8 cellular contexts compared by ENCODE assay signal in the genomic region with DNA sequence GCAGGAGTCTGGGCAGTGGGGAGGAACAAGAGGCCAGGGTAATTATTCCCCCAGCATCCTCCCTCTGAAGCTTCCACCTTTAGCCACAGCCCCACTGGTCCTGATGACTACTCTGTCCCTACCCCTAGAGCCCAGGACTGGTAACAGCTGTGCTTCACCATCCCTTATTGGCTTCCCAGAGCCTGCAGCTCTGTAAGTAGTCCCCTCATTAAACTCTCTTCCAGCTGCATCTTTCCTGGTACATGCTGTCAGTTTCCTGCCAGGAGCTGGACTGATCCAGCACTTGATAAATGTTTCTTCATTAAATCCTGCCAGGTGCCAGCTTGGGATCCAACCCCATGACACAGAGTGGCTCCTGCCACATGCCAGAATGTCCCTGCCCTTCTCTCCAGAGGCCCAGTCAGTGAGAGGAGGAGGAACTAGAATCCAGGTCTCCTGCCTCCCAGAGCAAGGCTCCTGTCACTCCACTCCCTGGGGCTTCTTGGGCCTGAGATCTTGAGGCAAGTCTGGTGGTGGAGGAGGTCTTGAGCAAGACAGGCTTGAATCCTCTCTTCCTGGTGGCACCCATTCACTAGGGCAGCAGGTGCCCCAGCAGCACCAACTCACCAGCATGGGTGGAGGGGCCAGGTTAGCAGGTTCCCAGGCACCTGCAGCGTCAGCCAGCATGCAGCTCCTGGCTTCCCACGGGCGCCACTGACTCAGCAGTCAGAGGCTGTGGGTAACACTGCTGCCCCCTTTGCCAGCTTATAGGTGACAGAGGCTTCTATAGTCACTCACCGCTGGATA. TPM values are rescaled to one million over a fixed set of nuclear protein-coding genes. Genes with fewer than 3 reads are reported as not detected.
DNase-seq lines count a peak whose midpoint lies in the region; ATAC-seq and TF ChIP-seq lines count a peak whose summit lies in the region.
"Had no signal": no experiment of that assay in that cellular context is flagged by ENCODE, and none has a peak within 500 bp of the region (broad histone marks: within the 10 kb centered on the region; RNA-seq: fewer than 3 reads in every experiment).

No MANE protein-coding gene starts in this region.

- no peak overlapping the region for H3K27ac Mint-ChIP-seq in natural killer cell
- H3K27ac Mint-ChIP-seq in natural killer cell treated with Interleukin-12 subunit alpha and Interleukin-12 subunit beta and Interleukin-15 and Interleukin-18, amount 100 ng/mL, for 72 hours = no peak overlapping the region
- no peak overlapping the region for H3K27ac Mint-ChIP-seq in activated naive CD4-positive, alpha-beta T cell treated with anti-CD3 and anti-CD28 coated beads, Interleukin-2, amount 50 U/mL, for 72 hours
- H3K27ac Mint-ChIP-seq: activated T-cell treated with anti-CD3 and anti-CD28 coated beads, Interleukin-2, amount 50 U/mL, for 72 hours; T-helper 1 cell treated with Interleukin-12 subunit alpha and Interleukin-12 subunit beta and Interleukin-4 antibody, amounts not matched to agents 30 μg/mL and 1 μg/mL, for 36 hours had no signal

- H3K9me3 Mint-ChIP-seq in natural killer cell = no peaks in the 10 kb centered on the region
- H3K9me3 Mint-ChIP-seq in natural killer cell treated with Interleukin-12 subunit alpha and Interleukin-12 subunit beta and Interleukin-15 and Interleukin-18, amount 100 ng/mL, for 72 hours = no peaks in the 10 kb centered on the region
- no peaks in the 10 kb centered on the region for H3K9me3 Mint-ChIP-seq in activated naive CD4-positive, alpha-beta T cell treated with anti-CD3 and anti-CD28 coated beads, Interleukin-2, amount 50 U/mL, for 72 hours
- H3K9me3 Mint-ChIP-seq: activated T-cell treated with anti-CD3 and anti-CD28 coated beads, Interleukin-2, amount 50 U/mL, for 72 hours; T-helper 1 cell treated with Interleukin-12 subunit alpha and Interleukin-12 subunit beta and Interleukin-4 antibody, amounts not matched to agents 30 μg/mL and 1 μg/mL, for 36 hours had no signal

- H3K36me3 Mint-ChIP-seq in natural killer cell = no peaks in the 10 kb centered on the region
- H3K36me3 Mint-ChIP-seq in natural killer cell treated with Interleukin-12 subunit alpha and Interleukin-12 subunit beta and Interleukin-15 and Interleukin-18, amount 100 ng/mL, for 72 hours = no peaks in the 10 kb centered on the region
- no peaks in the 10 kb centered on the region for H3K36me3 Mint-ChIP-seq in activated naive CD4-positive, alpha-beta T cell treated with anti-CD3 and anti-CD28 coated beads, Interleukin-2, amount 50 U/mL, for 72 hours

- peaks cover 8 to 12% of the 10 kb centered on the region in 2 donors for H3K27me3 Mint-ChIP-seq in natural killer cell (ENCODE audit: low read depth in 2 of 2)
- peaks cover 6 to 7% of the 10 kb centered on the region in 2 donors for H3K27me3 Mint-ChIP-seq in natural killer cell treated with Interleukin-12 subunit alpha and Interleukin-12 subunit beta and Interleukin-15 and Interleukin-18, amount 100 ng/mL, for 72 hours

- H3K4me3 Mint-ChIP-seq in natural killer cell = no peak overlapping the region
- no peak overlapping the region for H3K4me3 Mint-ChIP-seq in natural killer cell treated with Interleukin-12 subunit alpha and Interleukin-12 subunit beta and Interleukin-15 and Interleukin-18, amount 100 ng/mL, for 72 hours
- H3K4me3 Mint-ChIP-seq: activated T-cell treated with anti-CD3 and anti-CD28 coated beads, Interleukin-2, amount 50 U/mL, for 72 hours; T-helper 1 cell treated with Interleukin-12 subunit alpha and Interleukin-12 subunit beta and Interleukin-4 antibody, amounts not matched to agents 30 μg/mL and 1 μg/mL, for 36 hours had no signal

- intact Hi-C loops in natural killer cell (cut with micrococcal nuclease) = loop anchor here (2.0 kb wide), 1 partner anchor 211 kb away; no protein-coding TSS in a partner anchor

- no peak for TF ChIP-seq CTCF in natural killer cell (IDR thresholded peaks at IDR 0.05)

- peak; percentile 10 for DNase-seq in natural killer cell
- DNase-seq in natural killer cell treated with Interleukin-12 subunit alpha and Interleukin-12 subunit beta and Interleukin-15 and Interleukin-18, amount 100 ng/mL, for 72 hours (ENCODE audit: low spot score) = no peak
- peak; percentile 2 for DNase-seq in germinal center (ENCODE audit: low spot score)
- DNase-seq in NCI-H128 (lab: John Stamatoyannopoulos, UW; ENCODE audit: unreplicated experiment) = no peak
- DNase-seq in activated naive CD4-positive, alpha-beta T cell treated with anti-CD3 and anti-CD28 coated beads, Interleukin-2, amount 50 U/mL, for 72 hours (ENCODE audit: low spot score in 2 of 2) = no peak
- DNase-seq: activated T-cell treated with anti-CD3 and anti-CD28 coated beads, Interleukin-2, amount 50 U/mL, for 72 hours had no signal

- ATAC-seq in natural killer cell = no peak
- no peak for ATAC-seq in natural killer cell treated with Interleukin-12 subunit alpha and Interleukin-12 subunit beta and Interleukin-15 and Interleukin-18, amount 100 ng/mL, for 72 hours
- no peak for ATAC-seq in HG02970 (IDR thresholded peaks at IDR 0.05; ENCODE audit: low FRiP score, unreplicated experiment)
- no peak for ATAC-seq in activated naive CD4-positive, alpha-beta T cell treated with anti-CD3 and anti-CD28 coated beads, Interleukin-2, amount 50 U/mL, for 72 hours

- no peaks in the 10 kb centered on the region for H3K4me1 Mint-ChIP-seq in natural killer cell
- peaks cover 0 to 4% of the 10 kb centered on the region in 2 donors for H3K4me1 Mint-ChIP-seq in natural killer cell treated with Interleukin-12 subunit alpha and Interleukin-12 subunit beta and Interleukin-15 and Interleukin-18, amount 100 ng/mL, for 72 hours (ENCODE audit: low read depth in 2 of 2)

RNA-seq across cellular contexts. Expression of gene FBXW12, which starts 27.6 kb away (rescaled TPM):
- under 1 TPM in 1 of 3 donors, not detected in 2; 0.25 TPM for total RNA-seq in natural killer cell
- not detected for total RNA-seq in natural killer cell treated with Interleukin-12 subunit alpha and Interleukin-12 subunit beta and Interleukin-15 and Interleukin-18, amount 100 ng/mL, for 72 hours
- total RNA-seq in activated naive CD4-positive, alpha-beta T cell treated with anti-CD3 and anti-CD28 coated beads, Interleukin-2, amount 50 U/mL, for 72 hours = not detected
- total RNA-seq: activated T-cell treated with anti-CD3 and anti-CD28 coated beads, Interleukin-2, amount 50 U/mL, for 72 hours had no signal

RNA-seq across cellular contexts. Expression of gene PLXNB1, which starts 30.3 kb away (rescaled TPM):
- total RNA-seq in natural killer cell = 1 to 10 TPM; 4.3 to 5.0 (median 4.4) TPM
- total RNA-seq in natural killer cell treated with Interleukin-12 subunit alpha and Interleukin-12 subunit beta and Interleukin-15 and Interleukin-18, amount 100 ng/mL, for 72 hours = 1 to 10 TPM; 5.9 to 9.6 TPM
- total RNA-seq in activated naive CD4-positive, alpha-beta T cell treated with anti-CD3 and anti-CD28 coated beads, Interleukin-2, amount 50 U/mL, for 72 hours = 1 to 10 TPM; 3.0 to 7.3 TPM

RNA-seq across cellular contexts. Expression of gene CCDC51, which starts 40.3 kb away (rescaled TPM):
- 1 to 10 TPM; 4.4 to 8.8 (median 6.8) TPM for total RNA-seq in natural killer cell
- total RNA-seq in natural killer cell treated with Interleukin-12 subunit alpha and Interleukin-12 subunit beta and Interleukin-15 and Interleukin-18, amount 100 ng/mL, for 72 hours = 10 to 100 TPM; 13.0 to 23.3 TPM
- 10 to 100 TPM; 21.7 to 27.1 TPM for total RNA-seq in activated naive CD4-positive, alpha-beta T cell treated with anti-CD3 and anti-CD28 coated beads, Interleukin-2, amount 50 U/mL, for 72 hours

RNA-seq across cellular contexts. Expression of gene TMA7, which starts 40.5 kb away (rescaled TPM):
- 100 to 1,000 TPM; 192 to 239 (median 229) TPM for total RNA-seq in natural killer cell
- 100 to 1,000 TPM; 202 to 217 TPM for total RNA-seq in natural killer cell treated with Interleukin-12 subunit alpha and Interleukin-12 subunit beta and Interleukin-15 and Interleukin-18, amount 100 ng/mL, for 72 hours
- 100 to 1,000 TPM; 168 to 307 TPM for total RNA-seq in activated naive CD4-positive, alpha-beta T cell treated with anti-CD3 and anti-CD28 coated beads, Interleukin-2, amount 50 U/mL, for 72 hours

RNA-seq across cellular contexts. Expression of gene ATRIP, which starts 47.0 kb away (rescaled TPM):
- 10 to 100 TPM in 2 of 3 donors, 1 to 10 TPM in 1; 8.5 to 11.0 (median 10.6) TPM for total RNA-seq in natural killer cell
- 10 to 100 TPM; 14.0 to 26.2 TPM for total RNA-seq in natural killer cell treated with Interleukin-12 subunit alpha and Interleukin-12 subunit beta and Interleukin-15 and Interleukin-18, amount 100 ng/mL, for 72 hours
- total RNA-seq in activated naive CD4-positive, alpha-beta T cell treated with anti-CD3 and anti-CD28 coated beads, Interleukin-2, amount 50 U/mL, for 72 hours = 10 to 100 TPM; 10.1 to 15.9 TPM

Comparison
In these comparisons a context has a peak if more than half of its experiments do, and no peak if none do; other contexts are left out.
1. DNase-seq: peak in natural killer cell (single experiment) and germinal center (single experiment); none in natural killer cell treated with Interleukin-12 subunit alpha and Interleukin-12 subunit beta and Interleukin-15 and Interleukin-18, amount 100 ng/mL, for 72 hours (single experiment), NCI-H128 (single experiment) and activated naive CD4-positive, alpha-beta T cell treated with anti-CD3 and anti-CD28 coated beads, Interleukin-2, amount 50 U/mL, for 72 hours (0 of 2).